ENCODE assay signal across 14 cellular contexts in genomic region chr19:2223959-2224358, GRCh38. TPM values are rescaled to one million over a fixed set of nuclear protein-coding genes. Genes with fewer than 3 reads are reported as not detected.
DNase-seq lines count a peak whose midpoint lies in the region; ATAC-seq, FAIRE-seq and TF ChIP-seq lines count a peak whose summit lies in the region.
"Had no signal": no experiment of that assay in that cellular context is flagged by ENCODE, and none has a peak within 500 bp of the region (broad histone marks: within the 10 kb centered on the region; RNA-seq: fewer than 3 reads in every experiment).

No MANE protein-coding gene starts in this region.

- no peak overlapping the region for H3K27ac ChIP-seq in GM12878 (ENCODE audit: control insufficient read depth, insufficient read depth)
- no peak overlapping the region for H3K27ac ChIP-seq in right atrium auricular region
- no peak overlapping the region for H3K27ac ChIP-seq in smooth muscle cell (ENCODE audit: low read depth)

- TF ChIP-seq CTCF in GM12878 (IDR thresholded peaks at IDR 0.05 in 2 of 3, conservative IDR thresholded peaks at IDR 0.05 in 1 of 3; ENCODE audit: control insufficient read depth in 2 of 3, extremely low read depth in 1 of 3, insufficient read depth in 1 of 3, low read depth in 3 of 3, low read length in 3 of 3) (no peak), right atrium auricular region (IDR thresholded peaks at IDR 0.05) (no peak), smooth muscle cell (IDR thresholded peaks at IDR 0.05; ENCODE audit: borderline replicate concordance, insufficient read depth, poor library complexity, severe bottlenecking) (no peak)

- no peaks in the 10 kb centered on the region; the same call in 1 of the 2 replicates for H3K4me1 ChIP-seq in GM12878 (ENCODE audit: control insufficient read depth, insufficient read depth, low read length)
- H3K4me1 ChIP-seq in right atrium auricular region, result peaks cover 0 to 8% of the 10 kb centered on the region in 2 donors
- no peaks in the 10 kb centered on the region for H3K4me1 ChIP-seq in smooth muscle cell (ENCODE audit: low read depth)
- H3K4me1 ChIP-seq: Caco-2 had no signal

- 11% methylated on average over 14 of the region's 14 CpGs for WGBS in GM12878 (ENCODE audit: insufficient coverage, insufficient replicate concordance, low lambda C conversion rate, missing lambda C conversion rate)
- 95% methylated on average over 14 of the region's 14 CpGs for WGBS in smooth muscle cell (ENCODE audit: low lambda C conversion rate)

- H3K4me3 Mint-ChIP-seq in stimulated activated effector memory CD8-positive, alpha-beta T cell treated with anti-CD3 and anti-CD28 coated beads, Interleukin-12 subunit alpha, Interleukin-12 subunit beta, amount 100 ng/mL, for 72 hours, result no peak overlapping the region
- H3K4me3 Mint-ChIP-seq: GM23338 had no signal

- POLR2A ChIA-PET in GM12878 (lab: Charles Lee), result no interaction called here

- in situ Hi-C loops in GM12878 (cut with MboI), result no loop called here

- CTCF ChIA-PET in GM12878 (lab: Yijun Ruan, JAX), result no interaction called here

- no peaks in the 10 kb centered on the region for H3K9me3 Mint-ChIP-seq in stimulated activated effector memory CD8-positive, alpha-beta T cell treated with anti-CD3 and anti-CD28 coated beads, Interleukin-12 subunit alpha, Interleukin-12 subunit beta, amount 100 ng/mL, for 72 hours
- H3K9me3 Mint-ChIP-seq: GM23338 had no signal

- no peaks in the 10 kb centered on the region for H3F3A ChIP-seq in smooth muscle cell (ENCODE audit: low read depth)

- DNase-seq in GM12878 (ENCODE audit: low read depth, low spot score) (no peak), hypothalamus (lab: John Stamatoyannopoulos, UW) (no peak), right atrium auricular region (ENCODE audit: low spot score) (no peak), smooth muscle cell (lab: John Stamatoyannopoulos, UW; ENCODE audit: unreplicated experiment) (no peak)
- DNase-seq in stimulated activated effector memory CD8-positive, alpha-beta T cell treated with anti-CD3 and anti-CD28 coated beads, Interleukin-12 subunit alpha, Interleukin-12 subunit beta, amount 100 ng/mL, for 72 hours (ENCODE audit: low spot score in 2 of 2), result no peak
- DNase-seq: activated CD4-positive, CD25-positive, alpha-beta regulatory T cell; Caco-2; NCI-H1436 treated with DMSO at 0.1 percent for 48 hours; NCI-H748 treated with DMSO at 0.1 percent for 48 hours; SHP77 treated with DMSO at 0.1 percent for 48 hours had no signal

- H3K79me2 ChIP-seq in GM12878 (ENCODE audit: control insufficient read depth, insufficient read depth, low read length), result no peaks in the 10 kb centered on the region
- no peaks in the 10 kb centered on the region for H3K79me2 ChIP-seq in smooth muscle cell (ENCODE audit: low read depth)

- H3K4me3 ChIP-seq in GM12878 (no peak overlapping the region), right atrium auricular region (no peak overlapping the region), smooth muscle cell (no peak overlapping the region)
- H3K4me3 ChIP-seq: GM23338 had no signal

- RAD21 ChIA-PET in GM12878 (lab: Charles Lee; ENCODE audit: unreplicated experiment), result no interaction called here

- H3K27me3 ChIP-seq in GM12878 (replicated peaks in 1 of 2; ENCODE audit: control insufficient read depth in 2 of 2, insufficient read depth in 2 of 2, low read length in 1 of 2) (no peaks in the 10 kb centered on the region), right atrium auricular region (no peaks in the 10 kb centered on the region), smooth muscle cell (ENCODE audit: low read depth) (no peaks in the 10 kb centered on the region)

- H3K36me3 ChIP-seq in GM12878 (ENCODE audit: control insufficient read depth in 2 of 2, insufficient read depth in 2 of 2, low read length in 1 of 2) (peaks cover 3 to 47% of the 10 kb centered on the region in 2 experiments; a peak in 3 of 4 replicates), right atrium auricular region (peaks cover 78% of the 10 kb centered on the region), smooth muscle cell (ENCODE audit: low read depth) (no peaks in the 10 kb centered on the region)

- no peaks in the 10 kb centered on the region for H4K20me1 ChIP-seq in GM12878 (ENCODE audit: control insufficient read depth, insufficient read depth)
- H4K20me1 ChIP-seq in smooth muscle cell (ENCODE audit: low read depth), result no peaks in the 10 kb centered on the region

- no TSS peak for BruUV-seq in GM12878 (replicated peaks; lab: Mats Ljungman, UMichigan)

- H3K4me1 Mint-ChIP-seq in stimulated activated effector memory CD8-positive, alpha-beta T cell treated with anti-CD3 and anti-CD28 coated beads, Interleukin-12 subunit alpha, Interleukin-12 subunit beta, amount 100 ng/mL, for 72 hours, result peaks cover 12% of the 10 kb centered on the region
- H3K4me1 Mint-ChIP-seq: GM23338 had no signal

- intact Hi-C loops in GM12878 (cut with micrococcal nuclease; ENCODE audit: unreplicated experiment), result no loop called here

- no peak for TF ChIP-seq RAD21 in GM12878 (IDR thresholded peaks at IDR 0.05; ENCODE audit: insufficient read depth, low read depth, low read length)

- no peak for FAIRE-seq in GM12878 (lab: Jason Lieb, UNC)
- FAIRE-seq: keratinocyte had no signal

- peak; percentile 47 for ATAC-seq in GM18861 (IDR thresholded peaks at IDR 0.05; ENCODE audit: unreplicated experiment)
- ATAC-seq in HG03378 (IDR thresholded peaks at IDR 0.05; ENCODE audit: unreplicated experiment), result peak; percentile 44
- peak; percentile 61 for ATAC-seq in GM12878
- ATAC-seq in stimulated activated effector memory CD8-positive, alpha-beta T cell treated with anti-CD3 and anti-CD28 coated beads, Interleukin-12 subunit alpha, Interleukin-12 subunit beta, amount 100 ng/mL, for 72 hours, result peak; percentile 70
- ATAC-seq: GM23338 had no signal

- H3K9ac ChIP-seq in GM12878 (ENCODE audit: control insufficient read depth, insufficient read depth, low read length), result no peak overlapping the region
- no peak overlapping the region for H3K9ac ChIP-seq in smooth muscle cell (ENCODE audit: low read depth)

- SMC1A ChIA-PET in GM12878 (lab: Charles Lee; ENCODE audit: uncharacterized antibody, unreplicated experiment), result interaction anchor here (0.5 to 0.8 kb wide), 2 partner anchors 15 to 234 kb away, joined by 3 read pairs; no protein-coding TSS in a partner anchor

- peaks cover 98% of the 10 kb centered on the region for H3K36me3 Mint-ChIP-seq in stimulated activated effector memory CD8-positive, alpha-beta T cell treated with anti-CD3 and anti-CD28 coated beads, Interleukin-12 subunit alpha, Interleukin-12 subunit beta, amount 100 ng/mL, for 72 hours

- H3K27ac Mint-ChIP-seq in stimulated activated effector memory CD8-positive, alpha-beta T cell treated with anti-CD3 and anti-CD28 coated beads, Interleukin-12 subunit alpha, Interleukin-12 subunit beta, amount 100 ng/mL, for 72 hours, result peak overlapping the region; percentile 90

- H2AFZ ChIP-seq in GM12878 (ENCODE audit: control insufficient read depth, low read depth, low read length) (no peak overlapping the region), smooth muscle cell (ENCODE audit: low read depth) (no peak overlapping the region)
- H2AFZ ChIP-seq: GM23338 had no signal

- TF ChIP-seq POLR2A in GM12878 (IDR thresholded peaks at IDR 0.05; ENCODE audit: low read depth, low read length), result 0 out of 2 replicates have a peak, but pooled peaks have one; percentile 34

- H3K4me2 ChIP-seq in GM12878 (ENCODE audit: control insufficient read depth, insufficient read depth) (no peak overlapping the region), smooth muscle cell (no peak overlapping the region)
- H3K4me2 ChIP-seq: GM23338 had no signal

- H3K9me3 ChIP-seq in GM12878 (replicated peaks; ENCODE audit: control insufficient read depth, insufficient read depth, low read length) (no peaks in the 10 kb centered on the region), right atrium auricular region (no peaks in the 10 kb centered on the region), smooth muscle cell (replicated peaks; ENCODE audit: low read depth) (no peaks in the 10 kb centered on the region)
- H3K9me3 ChIP-seq: Caco-2 had no signal

- no peak for TF ChIP-seq EP300 in GM12878 (IDR thresholded peaks at IDR 0.05; ENCODE audit: borderline replicate concordance in 1 of 2, control insufficient read depth in 1 of 2, low read depth in 2 of 2, low read length in 2 of 2)

RNA-seq across cellular contexts. Expression of gene PLEKHJ1, which starts 12.2 kb away (rescaled TPM):
- 30.4 and 31.3 TPM in 2 replicates for total RNA-seq in GM12878 (2013; cell fraction: nucleolus; rRNA removed)
- total RNA-seq in GM12878 (2014; rRNA removed) (131 and 133 TPM in 2 replicates), GM12878 (2014; rRNA removed; fragmentation: Illumina TruSeq; extraction: Trizol) (42.8 and 49.7 TPM in 2 replicates), GM12878 (2021) (92.9 and 98.0 TPM in 2 replicates), right atrium auricular region (10 to 100 TPM; 44.1 to 53.0 TPM), smooth muscle cell (36.0 and 38.6 TPM in 2 replicates)
- polyA plus RNA-seq in GM12878 (2011; ENCODE audit: low read depth), result 24.5 TPM
- polyA plus RNA-seq in GM12878 (2011; rRNA removed) (27.7 and 52.0 TPM in 2 replicates), GM12878 (2014; fragmentation: Illumina TruSeq; extraction: Trizol) (13.8 and 32.4 TPM in 2 replicates), GM12878 (2014; fragmentation: Nextera tagmentation; extraction: Ambion mirVana) (1 to 10 TPM; 1.3 to 6.9 TPM), GM12878 (2014; rRNA removed) (133 and 158 TPM in 2 replicates), GM12878 (2016; fragmentation: Nextera tagmentation; extraction: Ambion mirVana) (100 to 1,000 TPM; 119 to 125 TPM), smooth muscle cell (76.5 and 94.5 TPM in 2 replicates)
- polyA plus RNA-seq in GM12878 (2011; cell fraction: cytosol; rRNA removed), result 90.9 and 142 TPM in 2 replicates
- polyA plus RNA-seq in GM12878 (2011; cell fraction: nucleus; rRNA removed), result 85.3 and 98.1 TPM in 2 replicates
- polyA plus RNA-seq in GM12878 (2012), result 53.2 and 83.0 TPM in 2 replicates
- polyA minus RNA-seq in GM12878 (2011; rRNA and poly(A)+ RNA removed), result 9.7 and 26.1 TPM in 2 replicates
- polyA minus RNA-seq in GM12878 (2011; cell fraction: cytosol; rRNA and poly(A)+ RNA removed), result 12.0 and 16.9 TPM in 2 replicates
- 14.1 and 27.3 TPM in 2 replicates for polyA minus RNA-seq in GM12878 (2011; cell fraction: nucleus; rRNA and poly(A)+ RNA removed)

RNA-seq across cellular contexts. Expression of gene SF3A2, which starts 12.7 kb away (rescaled TPM):
- 88.3 and 88.5 TPM in 2 replicates for total RNA-seq in GM12878 (2013; cell fraction: nucleolus; rRNA removed)
- 41.5 and 49.3 TPM in 2 replicates for total RNA-seq in GM12878 (2014; rRNA removed)
- total RNA-seq in GM12878 (2014; rRNA removed; fragmentation: Illumina TruSeq; extraction: Trizol), result 12.3 and 15.6 TPM in 2 replicates
- total RNA-seq in GM12878 (2021), result 132 and 143 TPM in 2 replicates
- 49.8 TPM for polyA plus RNA-seq in GM12878 (2011; ENCODE audit: low read depth)
- polyA plus RNA-seq in GM12878 (2011; rRNA removed), result 3.3 and 5.4 TPM in 2 replicates
- polyA plus RNA-seq in GM12878 (2011; cell fraction: cytosol; rRNA removed), result 11.1 and 14.5 TPM in 2 replicates
- 89.6 and 126 TPM in 2 replicates for polyA plus RNA-seq in GM12878 (2011; cell fraction: nucleus; rRNA removed)
- polyA plus RNA-seq in GM12878 (2012), result 86.1 and 131 TPM in 2 replicates
- polyA plus RNA-seq in GM12878 (2014; fragmentation: Illumina TruSeq; extraction: Trizol), result 2.4 and 26.9 TPM in 2 replicates
- under 1 TPM; 0.33 to 0.55 TPM for polyA plus RNA-seq in GM12878 (2014; fragmentation: Nextera tagmentation; extraction: Ambion mirVana)
- polyA plus RNA-seq in GM12878 (2014; rRNA removed), result 36.2 and 61.3 TPM in 2 replicates
- polyA plus RNA-seq in GM12878 (2016; fragmentation: Nextera tagmentation; extraction: Ambion mirVana), result 10 to 100 TPM; 34.4 to 39.7 TPM
- 10.2 and 25.5 TPM in 2 replicates for polyA minus RNA-seq in GM12878 (2011; rRNA and poly(A)+ RNA removed)
- 30.7 and 38.0 TPM in 2 replicates for polyA minus RNA-seq in GM12878 (2011; cell fraction: cytosol; rRNA and poly(A)+ RNA removed)
- 69.4 and 102 TPM in 2 replicates for polyA minus RNA-seq in GM12878 (2011; cell fraction: nucleus; rRNA and poly(A)+ RNA removed)
- total RNA-seq in right atrium auricular region, result 10 to 100 TPM; 17.3 to 30.4 TPM
- total RNA-seq in smooth muscle cell, result 8.4 and 28.5 TPM in 2 replicates
- polyA plus RNA-seq in smooth muscle cell, result 63.0 and 78.1 TPM in 2 replicates

RNA-seq across cellular contexts. Expression of gene AMH, which starts 25.2 kb away (rescaled TPM):
- 3.2 and 4.9 TPM in 2 replicates for total RNA-seq in GM12878 (2013; cell fraction: nucleolus; rRNA removed)
- 1.4 and 1.7 TPM in 2 replicates for total RNA-seq in GM12878 (2014; rRNA removed)
- total RNA-seq in GM12878 (2014; rRNA removed; fragmentation: Illumina TruSeq; extraction: Trizol), result 0.18 TPM in 1 of 2 replicates, not detected in the other
- 2.1 and 3.5 TPM in 2 replicates for total RNA-seq in GM12878 (2021)
- polyA plus RNA-seq in GM12878 (2011; ENCODE audit: low read depth), result not detected
- polyA plus RNA-seq in GM12878 (2011; rRNA removed), result 0.20 and 0.22 TPM in 2 replicates
- polyA plus RNA-seq in GM12878 (2011; cell fraction: cytosol; rRNA removed), result 0.30 and 0.89 TPM in 2 replicates
- polyA plus RNA-seq in GM12878 (2011; cell fraction: nucleus; rRNA removed), result 15.5 and 28.6 TPM in 2 replicates
- 0.27 and 0.92 TPM in 2 replicates for polyA plus RNA-seq in GM12878 (2012)
- polyA plus RNA-seq in GM12878 (2014; fragmentation: Illumina TruSeq; extraction: Trizol), result not detected in 2 replicates
- polyA plus RNA-seq in GM12878 (2014; fragmentation: Nextera tagmentation; extraction: Ambion mirVana), result not detected
- polyA plus RNA-seq in GM12878 (2014; rRNA removed), result 2.6 TPM in 2 replicates
- under 1 TPM in 1 of 2 experiments, not detected in 1; 0.17 TPM for polyA plus RNA-seq in GM12878 (2016; fragmentation: Nextera tagmentation; extraction: Ambion mirVana)
- 0.31 TPM in 1 of 2 replicates, not detected in the other for polyA minus RNA-seq in GM12878 (2011; rRNA and poly(A)+ RNA removed)
- 1.2 TPM in 1 of 2 replicates, not detected in the other for polyA minus RNA-seq in GM12878 (2011; cell fraction: cytosol; rRNA and poly(A)+ RNA removed)
- polyA minus RNA-seq in GM12878 (2011; cell fraction: nucleus; rRNA and poly(A)+ RNA removed), result 1.6 and 5.0 TPM in 2 replicates
- total RNA-seq in right atrium auricular region, result under 1 TPM in 1 of 2 donors, not detected in 1; 0.98 TPM
- 2.9 and 3.5 TPM in 2 replicates for total RNA-seq in smooth muscle cell
- polyA plus RNA-seq in smooth muscle cell, result 12.6 and 20.7 TPM in 2 replicates

RNA-seq across cellular contexts. Expression of gene JSRP1, which starts 32.3 kb away (rescaled TPM):
- total RNA-seq in GM12878 (2013; cell fraction: nucleolus; rRNA removed), result not detected in 2 replicates
- total RNA-seq in GM12878 (2014; rRNA removed), result not detected in 2 replicates
- not detected in 2 replicates for total RNA-seq in GM12878 (2014; rRNA removed; fragmentation: Illumina TruSeq; extraction: Trizol)
- total RNA-seq in GM12878 (2021), result 0.41 and 0.43 TPM in 2 replicates
- not detected for polyA plus RNA-seq in GM12878 (2011; ENCODE audit: low read depth)
- not detected in 2 replicates for polyA plus RNA-seq in GM12878 (2011; rRNA removed)
- polyA plus RNA-seq in GM12878 (2011; cell fraction: cytosol; rRNA removed), result 0.10 TPM in 1 of 2 replicates, not detected in the other
- 0.13 TPM in 1 of 2 replicates, not detected in the other for polyA plus RNA-seq in GM12878 (2011; cell fraction: nucleus; rRNA removed)
- polyA plus RNA-seq in GM12878 (2012), result 0.90 and 2.8 TPM in 2 replicates
- polyA plus RNA-seq in GM12878 (2014; fragmentation: Illumina TruSeq; extraction: Trizol), result not detected in 2 replicates
- not detected for polyA plus RNA-seq in GM12878 (2014; fragmentation: Nextera tagmentation; extraction: Ambion mirVana)
- 0.14 TPM in 1 of 2 replicates, not detected in the other for polyA plus RNA-seq in GM12878 (2014; rRNA removed)
- polyA plus RNA-seq in GM12878 (2016; fragmentation: Nextera tagmentation; extraction: Ambion mirVana), result under 1 TPM; 0.49 to 0.91 TPM
- polyA minus RNA-seq in GM12878 (2011; rRNA and poly(A)+ RNA removed), result 0.72 TPM in 1 of 2 replicates, not detected in the other
- polyA minus RNA-seq in GM12878 (2011; cell fraction: cytosol; rRNA and poly(A)+ RNA removed), result not detected in 2 replicates
- not detected in 2 replicates for polyA minus RNA-seq in GM12878 (2011; cell fraction: nucleus; rRNA and poly(A)+ RNA removed)
- under 1 TPM in 1 of 2 donors, not detected in 1; 0.39 TPM for total RNA-seq in right atrium auricular region
- not detected in 2 replicates for total RNA-seq in smooth muscle cell
- 0.59 TPM in 1 of 2 replicates, not detected in the other for polyA plus RNA-seq in smooth muscle cell
- total RNA-seq: Caco-2 had no signal
- polyA plus RNA-seq: keratinocyte had no signal

RNA-seq across cellular contexts. Expression of gene PEAK3, which starts 58.0 kb away (rescaled TPM):
- total RNA-seq in GM12878 (2013; cell fraction: nucleolus; rRNA removed), result not detected in 2 replicates
- total RNA-seq in GM12878 (2014; rRNA removed) (not detected in 2 replicates), GM12878 (2014; rRNA removed; fragmentation: Illumina TruSeq; extraction: Trizol) (not detected in 2 replicates), GM12878 (2021) (0.10 and 0.13 TPM in 2 replicates), right atrium auricular region (1 to 10 TPM; 1.5 to 1.9 TPM), smooth muscle cell (not detected in 2 replicates)
- polyA plus RNA-seq in GM12878 (2011; ENCODE audit: low read depth), result 0.09 TPM
- polyA plus RNA-seq in GM12878 (2011; rRNA removed) (0.03 TPM in 1 of 2 replicates, not detected in the other), GM12878 (2014; fragmentation: Illumina TruSeq; extraction: Trizol) (not detected in 2 replicates), GM12878 (2014; fragmentation: Nextera tagmentation; extraction: Ambion mirVana) (not detected), GM12878 (2014; rRNA removed) (not detected in 2 replicates), GM12878 (2016; fragmentation: Nextera tagmentation; extraction: Ambion mirVana) (under 1 TPM in 1 of 2 experiments, not detected in 1; 0.05 TPM), smooth muscle cell (0.37 and 0.71 TPM in 2 replicates)
- not detected in 2 replicates for polyA plus RNA-seq in GM12878 (2011; cell fraction: cytosol; rRNA removed)
- 0.06 and 0.19 TPM in 2 replicates for polyA plus RNA-seq in GM12878 (2011; cell fraction: nucleus; rRNA removed)
- 0.25 and 1.1 TPM in 2 replicates for polyA plus RNA-seq in GM12878 (2012)
- polyA minus RNA-seq in GM12878 (2011; rRNA and poly(A)+ RNA removed), result 0.05 TPM in 1 of 2 replicates, not detected in the other
- 0.52 TPM in 1 of 2 replicates, not detected in the other for polyA minus RNA-seq in GM12878 (2011; cell fraction: cytosol; rRNA and poly(A)+ RNA removed)
- polyA minus RNA-seq in GM12878 (2011; cell fraction: nucleus; rRNA and poly(A)+ RNA removed), result 0.12 and 0.19 TPM in 2 replicates
- total RNA-seq: Caco-2, GM23338 had no signal
- polyA plus RNA-seq: GM23338, keratinocyte had no signal
